19 cellular contexts compared by ENCODE assay signal in the genomic region with DNA sequence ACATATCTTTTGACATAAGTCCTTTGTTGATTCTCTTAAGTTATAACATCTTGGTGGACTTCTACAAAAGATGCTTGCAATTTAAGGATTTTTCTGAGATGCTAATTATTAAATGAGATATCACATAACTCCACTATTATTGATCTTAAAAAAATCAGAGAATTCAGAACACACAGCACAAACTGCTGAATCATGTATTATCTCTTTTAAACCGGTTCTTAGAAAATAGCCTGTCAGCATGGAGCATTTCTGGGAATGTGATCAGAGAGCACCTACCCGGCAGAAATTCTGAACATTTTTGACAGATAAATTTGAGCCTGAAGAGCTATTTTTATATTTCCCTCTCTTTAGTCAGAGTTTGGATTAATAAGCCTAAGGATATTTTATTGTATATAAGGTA. TPM values are rescaled to one million over a fixed set of nuclear protein-coding genes. Genes with fewer than 3 reads are reported as not detected.
DNase-seq lines count a peak whose midpoint lies in the region; ATAC-seq and TF ChIP-seq lines count a peak whose summit lies in the region.
"Had no signal": no experiment of that assay in that cellular context is flagged by ENCODE, and none has a peak within 500 bp of the region (broad histone marks: within the 10 kb centered on the region; RNA-seq: fewer than 3 reads in every experiment).

No MANE protein-coding gene starts in this region.

- H3K4me3 ChIP-seq in GM23338: no peak overlapping the region
- H3K4me3 ChIP-seq in HUES48 (ENCODE audit: low read depth, low read length): no peak overlapping the region
- H3K4me3 ChIP-seq in iPS-18a (ENCODE audit: low read length): no peak overlapping the region

- no peaks in the 10 kb centered on the region for H4K20me1 ChIP-seq in GM23338 (replicated peaks; ENCODE audit: insufficient read depth)

- H3K79me2 ChIP-seq in GM23338 (replicated peaks; ENCODE audit: insufficient read depth): no peaks in the 10 kb centered on the region

- H2AFZ ChIP-seq in GM23338: no peak overlapping the region

- no peaks in the 10 kb centered on the region for H3K27me3 Mint-ChIP-seq in GM23338 (ENCODE audit: insufficient read depth, low read depth, poor library complexity)
- H3K27me3 Mint-ChIP-seq in activated T-helper 17 cell treated with anti-CD3 and anti-CD28 coated beads, Interleukin-2, amount 50 U/mL, for 72 hours: no peaks in the 10 kb centered on the region
- H3K27me3 Mint-ChIP-seq: CD4-positive, CD25-positive, alpha-beta regulatory T cell; CD8-positive, alpha-beta memory T cell had no signal

- H3K9me3 Mint-ChIP-seq in GM23338: no peaks in the 10 kb centered on the region
- H3K9me3 Mint-ChIP-seq in activated T-helper 17 cell treated with anti-CD3 and anti-CD28 coated beads, Interleukin-2, amount 50 U/mL, for 72 hours: peaks cover 7% of the 10 kb centered on the region

- peaks cover 25% of the 10 kb centered on the region for H3K4me1 Mint-ChIP-seq in GM23338
- no peaks in the 10 kb centered on the region for H3K4me1 Mint-ChIP-seq in activated T-helper 17 cell treated with anti-CD3 and anti-CD28 coated beads, Interleukin-2, amount 50 U/mL, for 72 hours
- H3K4me1 Mint-ChIP-seq: CD4-positive, CD25-positive, alpha-beta regulatory T cell; CD8-positive, alpha-beta memory T cell had no signal

- H3K9me3 ChIP-seq in HUES48 (ENCODE audit: control insufficient read depth, insufficient read depth, low read length) (no peaks in the 10 kb centered on the region), iPS-18a (ENCODE audit: control insufficient read depth, low read depth, low read length) (no peaks in the 10 kb centered on the region)
- H3K9me3 ChIP-seq: BE2C had no signal

- TF ChIP-seq CTCF in GM23338 (conservative IDR thresholded peaks at IDR 0.05; ENCODE audit: low read depth in 2 of 2): no peak

- H3F3A ChIP-seq in GM23338 (replicated peaks; ENCODE audit: low read depth): no peaks in the 10 kb centered on the region

- H3K27ac ChIP-seq in GM23338 (ENCODE audit: low read depth) (no peak overlapping the region), HUES48 (ENCODE audit: low read depth, low read length) (peak overlapping the region; percentile 43), iPS-18a (ENCODE audit: low read length) (peak overlapping the region; percentile 18)
- H3K27ac ChIP-seq: KMS-11 had no signal

- H3K9me2 ChIP-seq in GM23338 (ENCODE audit: insufficient read depth): no peaks in the 10 kb centered on the region

- H3K4me1 ChIP-seq in GM23338 (ENCODE audit: insufficient read depth) (peaks cover 27% of the 10 kb centered on the region), HUES48 (ENCODE audit: control insufficient read depth, insufficient read depth, low read length) (peaks cover 28% of the 10 kb centered on the region), iPS-18a (ENCODE audit: control insufficient read depth, low read depth, low read length) (peaks cover 28% of the 10 kb centered on the region)
- H3K4me1 ChIP-seq: BE2C had no signal

- H3K36me3 ChIP-seq in GM23338 (ENCODE audit: insufficient read depth) (no peaks in the 10 kb centered on the region), HUES48 (ENCODE audit: control insufficient read depth, insufficient read depth, low read length) (no peaks in the 10 kb centered on the region), iPS-18a (ENCODE audit: control insufficient read depth, low read depth, low read length) (no peaks in the 10 kb centered on the region)
- H3K36me3 ChIP-seq: BE2C had no signal

- no peaks in the 10 kb centered on the region for H3K36me3 Mint-ChIP-seq in GM23338 (ENCODE audit: low read depth)
- no peaks in the 10 kb centered on the region for H3K36me3 Mint-ChIP-seq in activated T-helper 17 cell treated with anti-CD3 and anti-CD28 coated beads, Interleukin-2, amount 50 U/mL, for 72 hours (ENCODE audit: low read depth)
- H3K36me3 Mint-ChIP-seq: CD4-positive, CD25-positive, alpha-beta regulatory T cell; CD8-positive, alpha-beta memory T cell had no signal

- H3K4me3 Mint-ChIP-seq in GM23338: no peak overlapping the region
- H3K4me3 Mint-ChIP-seq in activated T-helper 17 cell treated with anti-CD3 and anti-CD28 coated beads, Interleukin-2, amount 50 U/mL, for 72 hours: no peak overlapping the region
- H3K4me3 Mint-ChIP-seq: CD4-positive, CD25-positive, alpha-beta regulatory T cell; CD8-positive, alpha-beta memory T cell had no signal

- peak overlapping the region; percentile 80 for H3K27ac Mint-ChIP-seq in GM23338
- H3K27ac Mint-ChIP-seq in activated T-helper 17 cell treated with anti-CD3 and anti-CD28 coated beads, Interleukin-2, amount 50 U/mL, for 72 hours: no peak overlapping the region
- H3K27ac Mint-ChIP-seq: CD4-positive, CD25-positive, alpha-beta regulatory T cell; CD8-positive, alpha-beta memory T cell had no signal

- ATAC-seq in GM23338: no peak
- no peak for ATAC-seq in activated T-helper 17 cell treated with anti-CD3 and anti-CD28 coated beads, Interleukin-2, amount 50 U/mL, for 72 hours (replicated peaks)
- ATAC-seq: HCT116 had no signal

- peak; percentile 21 for DNase-seq in GM23338 (ENCODE audit: low spot score)
- peak; percentile 59 for DNase-seq in OCI-M1 (lab: John Stamatoyannopoulos, UW)
- DNase-seq in activated effector memory CD4-positive, alpha-beta T cell treated with anti-CD3 and anti-CD28 coated beads, Interleukin-2, amount 50 U/mL, for 16 hours: no peak
- no peak for DNase-seq in NCI-H774 (lab: John Stamatoyannopoulos, UW)
- no peak for DNase-seq in SIG-M5 treated with dmso at 0.1 percent for 504 hours (lab: John Stamatoyannopoulos, UW; ENCODE audit: unreplicated experiment)
- DNase-seq: ACHN; BE2C; C1 segment of cervical spinal cord; CD4-positive, CD25-positive, alpha-beta regulatory T cell; CD8-positive, alpha-beta memory T cell; COR-L47; DMS 273 treated with DMSO at 0.1 percent for 48 hours; DMS53; DND-41 had no signal

- H3K9ac ChIP-seq in HUES48 (ENCODE audit: low read depth, low read length) (no peak overlapping the region), iPS-18a (ENCODE audit: low read length) (no peak overlapping the region)
- H3K9ac ChIP-seq: KMS-11 had no signal

- no peak overlapping the region for H3K4me2 ChIP-seq in GM23338
- H3K4me2 ChIP-seq: KMS-11 had no signal

- H3K27me3 ChIP-seq in GM23338 (ENCODE audit: insufficient read depth) (no peaks in the 10 kb centered on the region), HUES48 (ENCODE audit: control insufficient read depth, insufficient read depth, low read length) (no peaks in the 10 kb centered on the region), iPS-18a (ENCODE audit: control insufficient read depth, insufficient read depth, low read length) (no peaks in the 10 kb centered on the region)
- H3K27me3 ChIP-seq: BE2C had no signal

TF ChIP-seq in GM23338, 12 proteins besides CTCF, POLR2A, EP300 and RAD21 (continues in another document):
- TF ChIP-seq, protein P1, sequence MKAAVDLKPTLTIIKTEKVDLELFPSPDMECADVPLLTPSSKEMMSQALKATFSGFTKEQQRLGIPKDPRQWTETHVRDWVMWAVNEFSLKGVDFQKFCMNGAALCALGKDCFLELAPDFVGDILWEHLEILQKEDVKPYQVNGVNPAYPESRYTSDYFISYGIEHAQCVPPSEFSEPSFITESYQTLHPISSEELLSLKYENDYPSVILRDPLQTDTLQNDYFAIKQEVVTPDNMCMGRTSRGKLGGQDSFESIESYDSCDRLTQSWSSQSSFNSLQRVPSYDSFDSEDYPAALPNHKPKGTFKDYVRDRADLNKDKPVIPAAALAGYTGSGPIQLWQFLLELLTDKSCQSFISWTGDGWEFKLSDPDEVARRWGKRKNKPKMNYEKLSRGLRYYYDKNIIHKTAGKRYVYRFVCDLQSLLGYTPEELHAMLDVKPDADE (IDR thresholded peaks at IDR 0.05): no peak
- TF ChIP-seq, protein P2, sequence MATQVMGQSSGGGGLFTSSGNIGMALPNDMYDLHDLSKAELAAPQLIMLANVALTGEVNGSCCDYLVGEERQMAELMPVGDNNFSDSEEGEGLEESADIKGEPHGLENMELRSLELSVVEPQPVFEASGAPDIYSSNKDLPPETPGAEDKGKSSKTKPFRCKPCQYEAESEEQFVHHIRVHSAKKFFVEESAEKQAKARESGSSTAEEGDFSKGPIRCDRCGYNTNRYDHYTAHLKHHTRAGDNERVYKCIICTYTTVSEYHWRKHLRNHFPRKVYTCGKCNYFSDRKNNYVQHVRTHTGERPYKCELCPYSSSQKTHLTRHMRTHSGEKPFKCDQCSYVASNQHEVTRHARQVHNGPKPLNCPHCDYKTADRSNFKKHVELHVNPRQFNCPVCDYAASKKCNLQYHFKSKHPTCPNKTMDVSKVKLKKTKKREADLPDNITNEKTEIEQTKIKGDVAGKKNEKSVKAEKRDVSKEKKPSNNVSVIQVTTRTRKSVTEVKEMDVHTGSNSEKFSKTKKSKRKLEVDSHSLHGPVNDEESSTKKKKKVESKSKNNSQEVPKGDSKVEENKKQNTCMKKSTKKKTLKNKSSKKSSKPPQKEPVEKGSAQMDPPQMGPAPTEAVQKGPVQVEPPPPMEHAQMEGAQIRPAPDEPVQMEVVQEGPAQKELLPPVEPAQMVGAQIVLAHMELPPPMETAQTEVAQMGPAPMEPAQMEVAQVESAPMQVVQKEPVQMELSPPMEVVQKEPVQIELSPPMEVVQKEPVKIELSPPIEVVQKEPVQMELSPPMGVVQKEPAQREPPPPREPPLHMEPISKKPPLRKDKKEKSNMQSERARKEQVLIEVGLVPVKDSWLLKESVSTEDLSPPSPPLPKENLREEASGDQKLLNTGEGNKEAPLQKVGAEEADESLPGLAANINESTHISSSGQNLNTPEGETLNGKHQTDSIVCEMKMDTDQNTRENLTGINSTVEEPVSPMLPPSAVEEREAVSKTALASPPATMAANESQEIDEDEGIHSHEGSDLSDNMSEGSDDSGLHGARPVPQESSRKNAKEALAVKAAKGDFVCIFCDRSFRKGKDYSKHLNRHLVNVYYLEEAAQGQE (IDR thresholded peaks at IDR 0.05; ENCODE audit: unreplicated experiment): no peak
- TF ChIP-seq EZH2 (IDR thresholded peaks at IDR 0.05; ENCODE audit: low read depth, unreplicated experiment): no peak
- no peak for TF ChIP-seq ZNF331 (CRISPR knock-in tag; IDR thresholded peaks at IDR 0.05; ENCODE audit: low read depth)
- TF ChIP-seq POLR2AphosphoS5 (IDR thresholded peaks at IDR 0.05; ENCODE audit: low read depth): no peak

RNA-seq across cellular contexts. Expression of a gene that starts 50.2 kb away (rescaled TPM):
- 6.4 and 7.4 TPM in 2 replicates for total RNA-seq in GM23338 (2014; rRNA removed; shearing (Covaris generic))
- polyA plus RNA-seq in GM23338 (2016; fragmentation: Nextera tagmentation; extraction: Ambion mirVana): 8.6 and 9.1 TPM in 2 replicates
- total RNA-seq in activated T-helper 17 cell treated with anti-CD3 and anti-CD28 coated beads, Interleukin-2, amount 50 U/mL, for 72 hours: under 1 TPM in 1 of 2 donors, not detected in 1; 0.03 TPM
- total RNA-seq: CD4-positive, CD25-positive, alpha-beta regulatory T cell; CD8-positive, alpha-beta memory T cell had no signal
- polyA plus RNA-seq: CD4-positive, CD25-positive, alpha-beta regulatory T cell; CD8-positive, alpha-beta memory T cell had no signal

Comparison
In these comparisons a context has a peak if more than half of its experiments do, and no peak if none do; other contexts are left out.
1. DNase-seq: peak in GM23338 (single experiment) and OCI-M1 (single experiment); none in activated effector memory CD4-positive, alpha-beta T cell treated with anti-CD3 and anti-CD28 coated beads, Interleukin-2, amount 50 U/mL, for 16 hours (single experiment), NCI-H774 (single experiment) and SIG-M5 treated with dmso at 0.1 percent for 504 hours (single experiment).